ENCODE assay signal across 8 cellular contexts in the genomic region with DNA sequence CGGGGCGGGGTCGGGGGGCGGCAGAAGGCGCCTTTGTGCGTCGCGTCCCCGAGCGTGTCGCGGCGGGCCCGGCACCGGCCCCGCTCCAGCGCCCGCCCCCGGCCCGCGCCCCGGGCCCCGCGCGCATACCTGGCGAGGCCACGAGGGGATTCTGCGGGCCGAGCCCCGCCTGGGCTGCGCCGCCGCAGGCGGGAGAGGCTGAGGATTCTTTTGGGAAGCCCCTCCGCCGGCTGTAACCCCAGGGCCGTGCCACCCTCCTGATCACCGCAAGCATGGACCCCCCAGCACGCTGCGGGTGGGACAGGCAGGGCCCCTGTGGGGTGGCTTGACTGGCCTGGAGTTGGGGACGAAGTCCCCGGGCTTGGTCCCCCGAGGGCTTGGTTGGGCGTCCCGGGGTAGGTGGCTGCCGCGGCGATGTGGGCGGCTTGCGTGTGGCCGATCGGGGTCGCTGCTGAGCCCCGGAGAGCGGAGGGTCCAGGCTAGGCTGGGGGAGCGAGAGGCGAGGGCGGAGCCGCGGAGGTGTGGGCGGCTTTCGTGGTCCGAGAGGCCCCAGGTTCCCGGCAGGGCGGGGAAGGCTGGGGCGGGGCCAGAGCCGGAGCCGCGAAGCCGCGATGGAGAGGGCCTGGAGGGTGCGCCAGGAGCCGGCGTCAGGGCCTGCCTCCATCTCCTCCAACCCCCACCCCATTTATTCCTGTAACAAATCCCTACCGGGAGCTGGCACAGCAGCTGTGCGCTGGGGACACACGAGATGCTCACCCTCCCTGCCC. TPM values are rescaled to one million over a fixed set of nuclear protein-coding genes. Genes with fewer than 3 reads are reported as not detected.
DNase-seq lines count a peak whose midpoint lies in the region; ATAC-seq and TF ChIP-seq lines count a peak whose summit lies in the region.

No MANE protein-coding gene starts in this region.

- peak overlapping the region; percentile 78 for H3K27ac ChIP-seq in C4-2B
- H3K27ac ChIP-seq in Karpas-422 (ENCODE audit: low read length) = no peak overlapping the region

- H3K4me1 ChIP-seq in Karpas-422 (ENCODE audit: low read length) = no peaks in the 10 kb centered on the region

- no peak overlapping the region for H3K9ac ChIP-seq in Karpas-422 (ENCODE audit: low read length)

- TF ChIP-seq CTCF in C4-2B (conservative IDR thresholded peaks at IDR 0.05) (no peak; the same call in 1 of the 2 replicates), WI38 (IDR thresholded peaks at IDR 0.05; ENCODE audit: low read depth, low read length) (peak; percentile 44)

- H3K9me2 ChIP-seq in Karpas-422 (replicated peaks; ENCODE audit: insufficient read depth, low read length) = no peaks in the 10 kb centered on the region

- no peaks in the 10 kb centered on the region for H3K9me3 ChIP-seq in Karpas-422 (ENCODE audit: low read length)

- no peak overlapping the region for H3K4me3 ChIP-seq in Karpas-422 (ENCODE audit: low read length)
- peak overlapping the region; percentile 81 for H3K4me3 ChIP-seq in WI38 (ENCODE audit: low read depth, low read length)

- no peak overlapping the region for H2AFZ ChIP-seq in Karpas-422 (ENCODE audit: low read length)

- no peaks in the 10 kb centered on the region for H3K36me3 ChIP-seq in Karpas-422 (ENCODE audit: insufficient read depth, low read length)

- no peaks in the 10 kb centered on the region for H3K27me3 ChIP-seq in Karpas-422 (ENCODE audit: low read length)

- DNase-seq in Karpas-422 (peak; percentile 83), kidney tubule cell (ENCODE audit: low spot score) (peak; percentile 88), NCI-H446 treated with DMSO at 0.1 percent for 48 hours (lab: John Stamatoyannopoulos, UW) (no peak)
- DNase-seq in central memory CD4-positive, alpha-beta T cell = peak; percentile 37
- peak; percentile 75 for DNase-seq in stimulated activated CD4-positive, alpha-beta T cell treated with anti-CD3 and anti-CD28 coated beads, Interleukin-4, amount 100 ng/mL, for 1 hour

- H3K4me2 ChIP-seq in Karpas-422 (ENCODE audit: low read depth, low read length, poor library complexity, severe bottlenecking) = no peak overlapping the region

- H3K79me2 ChIP-seq in Karpas-422 (ENCODE audit: low read length) = no peaks in the 10 kb centered on the region

- H4K20me1 ChIP-seq in Karpas-422 (ENCODE audit: insufficient read depth, low read depth, low read length) = peaks cover 18% of the 10 kb centered on the region; the same call in 1 of the 2 replicates

- peak; percentile 74 for ATAC-seq in GM19463 (IDR thresholded peaks at IDR 0.05; ENCODE audit: unreplicated experiment)

RNA-seq across cellular contexts. Expression of gene GPR132, which starts 28.4 kb away (rescaled TPM):
- total RNA-seq in Karpas-422 (2014; rRNA removed; shearing (Covaris generic); ENCODE audit: low replicate concordance) = not detected in 2 replicates
